8 cellular contexts compared by ENCODE assay signal in the genomic region with DNA sequence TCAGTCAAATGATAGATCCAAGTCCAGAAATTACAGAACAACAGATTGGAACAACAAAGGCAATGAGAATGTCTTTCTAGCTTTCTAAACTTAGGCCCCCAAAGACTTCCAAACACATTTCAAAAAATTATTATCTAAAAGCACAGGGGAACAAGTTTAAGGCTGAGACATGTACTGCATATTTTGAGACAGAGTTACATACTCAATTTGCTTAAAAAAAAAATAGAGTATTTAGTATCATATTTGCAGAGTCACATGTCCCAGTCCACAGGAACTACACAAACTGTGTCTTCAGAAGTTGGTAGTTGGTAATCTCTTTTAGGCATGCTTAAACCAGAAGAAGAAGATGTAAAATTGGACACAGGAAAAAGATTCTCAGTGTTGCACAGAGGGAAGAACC.
A peak's percentile ranks its signal among the peaks of the same experiment; 100 is the strongest.
DNase-seq lines count a peak whose midpoint lies in the region; ATAC-seq and TF ChIP-seq lines count a peak whose summit lies in the region.

No MANE protein-coding gene starts in this region.

- H3K9ac ChIP-seq in Karpas-422 (ENCODE audit: low read length), result no peak overlapping the region

- CTCF ChIA-PET in CD4-positive, alpha-beta T cell (lab: Charles Lee), result no interaction called here

- no peak for DNase-seq in CD4-positive, alpha-beta T cell
- DNase-seq in Karpas-422 (no peak), chondrocyte (ENCODE audit: low spot score) (no peak), osteocyte (ENCODE audit: extremely low spot score, unreplicated experiment) (no peak), RPMI8226 (no peak), NCI-H1105 treated with DMSO at 0.1 percent for 48 hours (lab: John Stamatoyannopoulos, UW) (no peak)

- no peaks in the 10 kb centered on the region for H3K27me3 ChIP-seq in CD4-positive, alpha-beta T cell (ENCODE audit: control insufficient read depth, insufficient read depth, low read length)
- no peaks in the 10 kb centered on the region for H3K27me3 ChIP-seq in Karpas-422 (ENCODE audit: low read length)

- intact Hi-C loops in CD4-positive, alpha-beta T cell (cut with DNase I, micrococcal nuclease), result loop anchor here (1.0 to 5.0 kb wide), 2 partner anchors 9 to 41 kb away; no protein-coding TSS in a partner anchor

- H3K36me3 Mint-ChIP-seq in CD4-positive, alpha-beta T cell (ENCODE audit: low read depth), result peaks cover 5% of the 10 kb centered on the region
- H3K36me3 Mint-ChIP-seq in chondrocyte (ENCODE audit: low read depth) (no peaks in the 10 kb centered on the region), osteocyte (ENCODE audit: unreplicated experiment) (no peaks in the 10 kb centered on the region)

- no peaks in the 10 kb centered on the region for H4K20me1 ChIP-seq in Karpas-422 (ENCODE audit: insufficient read depth, low read depth, low read length)

- POLR2A ChIA-PET in CD4-positive, alpha-beta T cell (lab: Charles Lee), result interaction anchor here (0.7 to 5.3 kb wide), 16 partner anchors 9 to 427 kb away, joined by 3 to 51 read pairs (median 6); a partner anchor contains a TSS

- H3K4me1 ChIP-seq in Karpas-422 (ENCODE audit: low read length), result peaks cover 18% of the 10 kb centered on the region

- H3K4me3 Mint-ChIP-seq in CD4-positive, alpha-beta T cell, result peak overlapping the region; percentile 65
- H3K4me3 Mint-ChIP-seq in chondrocyte (ENCODE audit: unreplicated experiment) (no peak overlapping the region), osteocyte (ENCODE audit: unreplicated experiment) (no peak overlapping the region)

- H3K4me2 ChIP-seq in Karpas-422 (ENCODE audit: low read depth, low read length, poor library complexity, severe bottlenecking), result peak overlapping the region; percentile 17

- peak overlapping the region; percentile 92 for H3K27ac Mint-ChIP-seq in CD4-positive, alpha-beta T cell
- H3K27ac Mint-ChIP-seq in chondrocyte (ENCODE audit: unreplicated experiment), result peak overlapping the region; percentile 88
- H3K27ac Mint-ChIP-seq in osteocyte (ENCODE audit: unreplicated experiment), result peak overlapping the region; percentile 85

- TF ChIP-seq POLR2A in GM18505 (IDR thresholded peaks at IDR 0.05; ENCODE audit: borderline replicate concordance, extremely low read depth, insufficient read depth, insufficient read length), result no peak

- peak overlapping the region; percentile 63; the same call in 1 of the 2 replicates for H2AFZ ChIP-seq in Karpas-422 (ENCODE audit: low read length)

- no peaks in the 10 kb centered on the region for H3K9me3 ChIP-seq in CD4-positive, alpha-beta T cell (ENCODE audit: control insufficient read depth, low read length)
- H3K9me3 ChIP-seq in Karpas-422 (ENCODE audit: low read length), result no peaks in the 10 kb centered on the region

- no peak for TF ChIP-seq CTCF in CD4-positive, alpha-beta T cell (IDR thresholded peaks at IDR 0.05)
- TF ChIP-seq CTCF in chondrocyte (IDR thresholded peaks at IDR 0.05) (no peak), osteocyte (IDR thresholded peaks at IDR 0.05) (no peak)

- ATAC-seq in CD4-positive, alpha-beta T cell (ENCODE audit: poor library complexity), result peak; percentile 66
- no peak for ATAC-seq in GM18505 (IDR thresholded peaks at IDR 0.05; ENCODE audit: unreplicated experiment)
- ATAC-seq in GM18519 (IDR thresholded peaks at IDR 0.05; ENCODE audit: low FRiP score, unreplicated experiment), result no peak

- peak overlapping the region; percentile 75 for H3K27ac ChIP-seq in CD4-positive, alpha-beta T cell (ENCODE audit: low read depth, low read length)
- peak overlapping the region; percentile 33; the same call in 1 of the 2 replicates for H3K27ac ChIP-seq in Karpas-422 (ENCODE audit: low read length)

- no peaks in the 10 kb centered on the region for H3K9me2 ChIP-seq in Karpas-422 (replicated peaks; ENCODE audit: insufficient read depth, low read length)

- H3K4me1 Mint-ChIP-seq in CD4-positive, alpha-beta T cell (ENCODE audit: low read depth), result peaks cover 89% of the 10 kb centered on the region
- peaks cover 87% of the 10 kb centered on the region for H3K4me1 Mint-ChIP-seq in chondrocyte (ENCODE audit: low read depth)
- peaks cover 82% of the 10 kb centered on the region for H3K4me1 Mint-ChIP-seq in osteocyte (ENCODE audit: unreplicated experiment)

- H3K9me3 Mint-ChIP-seq in CD4-positive, alpha-beta T cell, result no peaks in the 10 kb centered on the region
- H3K9me3 Mint-ChIP-seq in chondrocyte (ENCODE audit: low read depth) (no peaks in the 10 kb centered on the region), osteocyte (ENCODE audit: unreplicated experiment) (no peaks in the 10 kb centered on the region)

- H3K4me3 ChIP-seq in Karpas-422 (ENCODE audit: low read length), result no peak overlapping the region

- H3K36me3 ChIP-seq in Karpas-422 (ENCODE audit: insufficient read depth, low read length), result no peaks in the 10 kb centered on the region

- no peaks in the 10 kb centered on the region for H3K79me2 ChIP-seq in Karpas-422 (ENCODE audit: low read length)

- H3K27me3 Mint-ChIP-seq in CD4-positive, alpha-beta T cell, result no peaks in the 10 kb centered on the region
- H3K27me3 Mint-ChIP-seq in chondrocyte (ENCODE audit: low read depth), result no peaks in the 10 kb centered on the region
- no peaks in the 10 kb centered on the region for H3K27me3 Mint-ChIP-seq in osteocyte (ENCODE audit: unreplicated experiment)
